ENCODE assay signal across 11 cellular contexts in genomic region chr20:25360631-25361286, GRCh38. TPM values are rescaled to one million over a fixed set of nuclear protein-coding genes. Genes with fewer than 3 reads are reported as not detected.
DNase-seq lines count a peak whose midpoint lies in the region; ATAC-seq and TF ChIP-seq lines count a peak whose summit lies in the region.
"Had no signal": no experiment of that assay in that cellular context is flagged by ENCODE, and none has a peak within 500 bp of the region (broad histone marks: within the 10 kb centered on the region; RNA-seq: fewer than 3 reads in every experiment).

No MANE protein-coding gene starts in this region.

- DNase-seq in MV-4-11 (lab: John Stamatoyannopoulos, UW) (peak; percentile 84), endothelial cell (ENCODE audit: low spot score) (no peak), smooth muscle cell (lab: John Stamatoyannopoulos, UW; ENCODE audit: unreplicated experiment) (no peak), NCI-H1694 (lab: John Stamatoyannopoulos, UW) (no peak), NCI-H1417 (lab: John Stamatoyannopoulos, UW) (no peak), cortex of kidney (lab: John Stamatoyannopoulos, UW) (no peak)
- DNase-seq: activated naive CD8-positive, alpha-beta T cell treated with anti-CD3 and anti-CD28 coated beads, Interleukin-2, amount 10 ng/mL, durations not matched to agents 7 days and 5 days; stimulated activated CD8-positive, alpha-beta memory T cell treated with anti-CD3 and anti-CD28 coated beads, Interleukin-4, amount 100 ng/mL, for 48 hours had no signal

- H3K27me3 Mint-ChIP-seq in endothelial cell (ENCODE audit: unreplicated experiment) = no peaks in the 10 kb centered on the region
- H3K27me3 Mint-ChIP-seq: activated naive CD8-positive, alpha-beta T cell treated with anti-CD3 and anti-CD28 coated beads, Interleukin-2, amount 10 ng/mL, durations not matched to agents 7 days and 5 days had no signal

- H3K4me2 ChIP-seq in smooth muscle cell = peak overlapping the region; percentile 47
- H3K4me2 ChIP-seq: PC-9 had no signal

- H3K4me3 Mint-ChIP-seq in endothelial cell (ENCODE audit: unreplicated experiment) = no peak overlapping the region
- H3K4me3 Mint-ChIP-seq: activated naive CD8-positive, alpha-beta T cell treated with anti-CD3 and anti-CD28 coated beads, Interleukin-2, amount 10 ng/mL, durations not matched to agents 7 days and 5 days had no signal

- ATAC-seq in GM18907 (IDR thresholded peaks at IDR 0.05; ENCODE audit: unreplicated experiment) = peak; percentile 64
- no peak for ATAC-seq in HG02885 (IDR thresholded peaks at IDR 0.05; ENCODE audit: poor library complexity, unreplicated experiment)

- 59% methylated on average over 10 of the region's 10 CpGs for WGBS in smooth muscle cell (ENCODE audit: low lambda C conversion rate)

- H3K27ac Mint-ChIP-seq in endothelial cell (ENCODE audit: unreplicated experiment) = peak overlapping the region; percentile 74
- H3K27ac Mint-ChIP-seq: activated naive CD8-positive, alpha-beta T cell treated with anti-CD3 and anti-CD28 coated beads, Interleukin-2, amount 10 ng/mL, durations not matched to agents 7 days and 5 days had no signal

- peaks cover 34% of the 10 kb centered on the region for H3K79me2 ChIP-seq in smooth muscle cell (ENCODE audit: low read depth)

- no peaks in the 10 kb centered on the region for H3K36me3 Mint-ChIP-seq in endothelial cell (ENCODE audit: low read depth, unreplicated experiment)

- no peaks in the 10 kb centered on the region for H3F3A ChIP-seq in smooth muscle cell (ENCODE audit: low read depth)

- H3K9ac ChIP-seq in smooth muscle cell (ENCODE audit: low read depth) = peak overlapping the region; percentile 5

- no peaks in the 10 kb centered on the region for H3K36me3 ChIP-seq in smooth muscle cell (ENCODE audit: low read depth)

- H3K4me1 ChIP-seq in smooth muscle cell (ENCODE audit: low read depth) = peaks cover 10% of the 10 kb centered on the region

- TF ChIP-seq CTCF in endothelial cell (IDR thresholded peaks at IDR 0.05; ENCODE audit: unreplicated experiment) = no peak
- no peak for TF ChIP-seq CTCF in smooth muscle cell (IDR thresholded peaks at IDR 0.05; ENCODE audit: borderline replicate concordance, insufficient read depth, poor library complexity, severe bottlenecking)

- H3K27me3 ChIP-seq in smooth muscle cell (ENCODE audit: low read depth) = no peaks in the 10 kb centered on the region

- no peaks in the 10 kb centered on the region for H3K9me3 Mint-ChIP-seq in endothelial cell (ENCODE audit: unreplicated experiment)

- no peak overlapping the region for H3K4me3 ChIP-seq in smooth muscle cell
- H3K4me3 ChIP-seq: PC-9 had no signal

- peak overlapping the region; percentile 73 for H3K27ac ChIP-seq in smooth muscle cell (ENCODE audit: low read depth)
- H3K27ac ChIP-seq: PC-9 had no signal

- peaks cover 19% of the 10 kb centered on the region for H4K20me1 ChIP-seq in smooth muscle cell (ENCODE audit: low read depth)

- H3K9me3 ChIP-seq in smooth muscle cell (replicated peaks; ENCODE audit: low read depth) = no peaks in the 10 kb centered on the region

- peaks cover 13% of the 10 kb centered on the region for H3K4me1 Mint-ChIP-seq in endothelial cell (ENCODE audit: unreplicated experiment)

- no peak overlapping the region for H2AFZ ChIP-seq in smooth muscle cell (ENCODE audit: low read depth)
- H2AFZ ChIP-seq: PC-9 had no signal

RNA-seq across cellular contexts. Expression of gene ABHD12, which starts 29.9 kb away (rescaled TPM):
- total RNA-seq in endothelial cell (ENCODE audit: unreplicated experiment) (28.0 TPM), smooth muscle cell (18.5 and 18.7 TPM in 2 replicates)
- polyA plus RNA-seq in smooth muscle cell = 41.8 and 53.9 TPM in 2 replicates

RNA-seq across cellular contexts. Expression of gene GINS1, which starts 46.7 kb away (rescaled TPM):
- total RNA-seq in endothelial cell (ENCODE audit: unreplicated experiment) (12.3 TPM), smooth muscle cell (5.8 and 9.3 TPM in 2 replicates)
- polyA plus RNA-seq in smooth muscle cell = 3.4 and 5.9 TPM in 2 replicates
